In the genomic region with DNA sequence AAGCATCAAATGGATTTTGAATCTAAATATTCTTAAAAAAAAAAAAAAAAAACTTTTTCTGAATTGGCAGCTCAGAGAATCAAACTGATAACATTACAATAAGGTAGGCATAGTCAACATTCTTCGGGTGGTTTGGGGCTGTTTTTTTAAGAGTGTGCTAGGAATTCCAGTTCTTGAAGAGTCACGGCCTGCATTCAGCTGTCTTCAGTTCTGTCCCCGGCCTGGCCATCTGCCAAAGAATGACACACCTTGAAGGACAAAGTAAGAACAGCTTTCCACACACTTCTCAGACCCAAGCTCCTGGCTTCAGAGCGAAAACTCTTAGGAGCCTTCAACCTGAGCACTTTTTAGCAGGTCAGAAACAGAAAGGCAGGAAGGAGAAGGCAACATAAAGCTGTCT, we compare ENCODE assay signal across 16 cellular contexts.
A peak's percentile ranks its signal among the peaks of the same experiment; 100 is the strongest.
DNase-seq lines count a peak whose midpoint lies in the region; ATAC-seq, FAIRE-seq and TF ChIP-seq lines count a peak whose summit lies in the region.
"Had no signal": no experiment of that assay in that cellular context is flagged by ENCODE, and none has a peak within 500 bp of the region (broad histone marks: within the 10 kb centered on the region; RNA-seq: fewer than 3 reads in every experiment).

No MANE protein-coding gene starts in this region.

- no peaks in the 10 kb centered on the region for H3K27me3 ChIP-seq in iPS-20b (ENCODE audit: insufficient read depth, low read length)
- H3K27me3 ChIP-seq in gastrocnemius medialis = no peaks in the 10 kb centered on the region

- H3K36me3 ChIP-seq in iPS-20b (ENCODE audit: insufficient read depth, low read depth, low read length) = no peaks in the 10 kb centered on the region
- no peaks in the 10 kb centered on the region for H3K36me3 ChIP-seq in gastrocnemius medialis

- intact Hi-C loops in gastrocnemius medialis (cut with DNase I; ENCODE audit: low total_unique reads) = no loop called here

- FAIRE-seq in TTC549 (lab: Jason Lieb, UNC) = peak; percentile 91
- FAIRE-seq: A204.1 had no signal

- H3K9ac ChIP-seq in iPS-20b (ENCODE audit: low read depth, low read length) = peak overlapping the region; percentile 18; the same call in 1 of the 2 replicates

- in situ Hi-C loops in gastrocnemius medialis (cut with MboI; ENCODE audit: low sequenced_read_pairs in 4 of 4) = no loop called here

- ATAC-seq in gastrocnemius medialis (peak in 1 of 2 donors; percentile 66), GM21423 (IDR thresholded peaks at IDR 0.05; ENCODE audit: unreplicated experiment) (no peak)
- ATAC-seq: stimulated activated effector memory CD8-positive, alpha-beta T cell treated with anti-CD3 and anti-CD28 coated beads, Interleukin-12 subunit alpha, Interleukin-12 subunit beta, amount 100 ng/mL, for 72 hours had no signal

- no peak for TF ChIP-seq CTCF in gastrocnemius medialis (IDR thresholded peaks at IDR 0.05 in 4 of 5, conservative IDR thresholded peaks at IDR 0.05 in 1 of 5)

- DNase-seq in NCI-H1417 (lab: John Stamatoyannopoulos, UW) (peak in 2 of 3 experiments; percentile 1 to 63), NCI-H1417 treated with DMSO at 0.1 percent for 48 hours (lab: John Stamatoyannopoulos, UW) (no peak), gastrocnemius medialis (peak; percentile 14 to 57), HUDEP-2 (lab: John Stamatoyannopoulos, UW; ENCODE audit: unreplicated experiment in 76 of 76) (no peak), NOMO-1 treated with dmso at 0.1 percent for 144 hours (lab: John Stamatoyannopoulos, UW; ENCODE audit: unreplicated experiment) (no peak)
- DNase-seq: activated CD4-positive, alpha-beta memory T cell treated with anti-CD3 and anti-CD28 coated beads for 36 hours; dermis blood vessel endothelial cell; GDM1; Karpas-422; naive B cell; SW 1271 had no signal

- H3K4me1 ChIP-seq in iPS-20b (ENCODE audit: insufficient read depth, low read length) (peaks cover 14% of the 10 kb centered on the region; the same call in 1 of the 2 replicates), gastrocnemius medialis (peaks cover 0 to 4% of the 10 kb centered on the region in 2 donors)

- H3K4me3 ChIP-seq in iPS-20b (ENCODE audit: low read length) (no peak overlapping the region), gastrocnemius medialis (no peak overlapping the region)

- TF ChIP-seq POLR2A in gastrocnemius medialis (IDR thresholded peaks at IDR 0.05) = no peak

- H3K9me3 ChIP-seq in iPS-20b (ENCODE audit: insufficient read depth, low read depth, low read length) (no peaks in the 10 kb centered on the region), gastrocnemius medialis (no peaks in the 10 kb centered on the region)

- H3K27ac ChIP-seq in iPS-20b (ENCODE audit: low read length) = no peak overlapping the region
- no peak overlapping the region for H3K27ac ChIP-seq in gastrocnemius medialis

Comparison
In these comparisons a context has a peak if more than half of its experiments do, and no peak if none do; other contexts are left out.
1. DNase-seq: peak in NCI-H1417 (2 of 3) and gastrocnemius medialis (2 of 2); none in NCI-H1417 treated with DMSO at 0.1 percent for 48 hours (single experiment), HUDEP-2 (0 of 76) and NOMO-1 treated with dmso at 0.1 percent for 144 hours (single experiment).